Comparison of ENCODE assay signal across 17 cellular contexts in the genomic region with DNA sequence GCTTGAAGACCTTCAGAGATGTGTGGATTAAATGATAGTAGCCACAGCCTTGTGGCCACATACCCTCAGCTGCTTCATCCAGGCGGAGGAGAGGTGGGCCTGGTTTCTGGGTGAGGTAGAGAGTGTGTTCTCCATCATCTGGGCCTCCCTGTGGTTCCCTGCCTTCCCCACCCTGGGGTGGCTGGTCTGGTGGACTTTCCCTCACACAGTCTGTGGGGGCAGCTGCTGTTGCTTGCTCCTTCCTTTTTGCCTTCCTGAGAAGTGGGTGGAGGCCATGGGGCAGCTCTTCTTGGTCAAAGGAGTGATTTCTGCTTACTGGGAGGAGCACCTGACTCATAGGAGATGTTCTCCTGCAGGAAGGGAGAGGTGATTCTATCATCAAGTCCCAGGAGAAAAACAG.
DNase-seq lines count a peak whose midpoint lies in the region; ATAC-seq and TF ChIP-seq lines count a peak whose summit lies in the region.
"Had no signal": no experiment of that assay in that cellular context is flagged by ENCODE, and none has a peak within 500 bp of the region (broad histone marks: within the 10 kb centered on the region; RNA-seq: fewer than 3 reads in every experiment).

No MANE protein-coding gene starts in this region.

- CTCF ChIA-PET in activated CD4-positive, alpha-beta T cell treated with anti-CD3 and anti-CD28 coated beads, Interleukin-2, amount 10 ng/mL, durations not matched to agents 7 days and 5 days (lab: Charles Lee): interaction anchor here (0.6 to 1.3 kb wide), 2 partner anchors 9 to 1590 kb away, joined by 3 read pairs; no protein-coding TSS in a partner anchor

- H3K4me3 Mint-ChIP-seq in activated CD4-positive, alpha-beta T cell treated with anti-CD3 and anti-CD28 coated beads, Interleukin-2, amount 10 ng/mL, durations not matched to agents 7 days and 5 days: no peak overlapping the region
- H3K4me3 Mint-ChIP-seq: activated naive CD4-positive, alpha-beta T cell treated with anti-CD3 and anti-CD28 coated beads, Interleukin-2, amount 10 ng/mL, durations not matched to agents 7 days and 5 days; IgD-negative memory B cell had no signal

- no peaks in the 10 kb centered on the region for H3K36me3 ChIP-seq in sigmoid colon
- H3K36me3 ChIP-seq: HAP-1, SJCRH30 had no signal

- no peaks in the 10 kb centered on the region for H3K9me3 ChIP-seq in sigmoid colon
- H3K9me3 ChIP-seq: body of pancreas, HAP-1, SJCRH30 had no signal

- DNase-seq in sigmoid colon (no peak), activated gamma-delta T cell treated with Interleukin-2 at 50 U/mL for 16 hours (no peak), superior temporal gyrus (ENCODE audit: extremely low spot score) (no peak)
- DNase-seq in activated CD4-positive, alpha-beta T cell treated with anti-CD3 and anti-CD28 coated beads, Interleukin-2, amount 10 ng/mL, durations not matched to agents 7 days and 5 days: no peak
- DNase-seq: activated naive CD4-positive, alpha-beta T cell treated with anti-CD3 and anti-CD28 coated beads, Interleukin-2, amount 10 ng/mL, durations not matched to agents 7 days and 5 days; AML-193; body of pancreas; NCI-H2029; NCI-H524; posterior cingulate gyrus; SJCRH30 had no signal

- H3K9me3 Mint-ChIP-seq in activated CD4-positive, alpha-beta T cell treated with anti-CD3 and anti-CD28 coated beads, Interleukin-2, amount 10 ng/mL, durations not matched to agents 7 days and 5 days: no peaks in the 10 kb centered on the region
- H3K9me3 Mint-ChIP-seq: activated naive CD4-positive, alpha-beta T cell treated with anti-CD3 and anti-CD28 coated beads, Interleukin-2, amount 10 ng/mL, durations not matched to agents 7 days and 5 days had no signal

- peak; percentile 48 for ATAC-seq in GM18868 (IDR thresholded peaks at IDR 0.05; ENCODE audit: unreplicated experiment)
- peak; percentile 46 for ATAC-seq in HG02884 (IDR thresholded peaks at IDR 0.05; ENCODE audit: unreplicated experiment)
- peak; percentile 7 for ATAC-seq in esophagus mucosa
- ATAC-seq: activated CD4-positive, CD25-positive, alpha-beta regulatory T cell treated with anti-CD3 and anti-CD28 coated beads, Interleukin-2, amount 50 U/mL, for 24 hours; body of pancreas had no signal

- no peaks in the 10 kb centered on the region for H3K27me3 ChIP-seq in sigmoid colon
- H3K27me3 ChIP-seq: body of pancreas, SJCRH30 had no signal

- no peaks in the 10 kb centered on the region for H3K36me3 Mint-ChIP-seq in activated CD4-positive, alpha-beta T cell treated with anti-CD3 and anti-CD28 coated beads, Interleukin-2, amount 10 ng/mL, durations not matched to agents 7 days and 5 days (ENCODE audit: low read depth)
- H3K36me3 Mint-ChIP-seq: activated naive CD4-positive, alpha-beta T cell treated with anti-CD3 and anti-CD28 coated beads, Interleukin-2, amount 10 ng/mL, durations not matched to agents 7 days and 5 days; IgD-negative memory B cell had no signal

- WGBS in sigmoid colon, 2 donors: 88 to 94% methylated on average over 1 of the region's 1 CpG

- no peaks in the 10 kb centered on the region for H3K27me3 Mint-ChIP-seq in activated CD4-positive, alpha-beta T cell treated with anti-CD3 and anti-CD28 coated beads, Interleukin-2, amount 10 ng/mL, durations not matched to agents 7 days and 5 days
- H3K27me3 Mint-ChIP-seq: activated naive CD4-positive, alpha-beta T cell treated with anti-CD3 and anti-CD28 coated beads, Interleukin-2, amount 10 ng/mL, durations not matched to agents 7 days and 5 days; IgD-negative memory B cell had no signal

- intact Hi-C loops in sigmoid colon (cut with DNase I): loop anchor here (1.0 kb wide), 1 partner anchor 9 kb away; no protein-coding TSS in a partner anchor

- peak overlapping the region; percentile 80 to 97 (median 86) for H3K27ac ChIP-seq in sigmoid colon
- H3K27ac ChIP-seq: body of pancreas, SJCRH30 had no signal

- H3K4me1 Mint-ChIP-seq in activated CD4-positive, alpha-beta T cell treated with anti-CD3 and anti-CD28 coated beads, Interleukin-2, amount 10 ng/mL, durations not matched to agents 7 days and 5 days: no peaks in the 10 kb centered on the region
- H3K4me1 Mint-ChIP-seq: activated naive CD4-positive, alpha-beta T cell treated with anti-CD3 and anti-CD28 coated beads, Interleukin-2, amount 10 ng/mL, durations not matched to agents 7 days and 5 days had no signal

- POLR2A ChIA-PET in activated CD4-positive, alpha-beta T cell treated with anti-CD3 and anti-CD28 coated beads, Interleukin-2, amount 10 ng/mL, durations not matched to agents 7 days and 5 days (lab: Charles Lee): no interaction called here

- H3K4me1 ChIP-seq in sigmoid colon: peaks cover 0 to 86% (median 73%) of the 10 kb centered on the region in 4 donors

- no peak overlapping the region for H3K4me3 ChIP-seq in sigmoid colon
- H3K4me3 ChIP-seq: body of pancreas, HAP-1, SJCRH30 had no signal

- TF ChIP-seq CTCF in sigmoid colon (IDR thresholded peaks at IDR 0.05): no peak

- TF ChIP-seq EP300 in sigmoid colon (IDR thresholded peaks at IDR 0.05): no peak

- H3K27ac Mint-ChIP-seq in activated CD4-positive, alpha-beta T cell treated with anti-CD3 and anti-CD28 coated beads, Interleukin-2, amount 10 ng/mL, durations not matched to agents 7 days and 5 days: no peak overlapping the region
- H3K27ac Mint-ChIP-seq: activated naive CD4-positive, alpha-beta T cell treated with anti-CD3 and anti-CD28 coated beads, Interleukin-2, amount 10 ng/mL, durations not matched to agents 7 days and 5 days had no signal

- no peak for TF ChIP-seq POLR2A in sigmoid colon (IDR thresholded peaks at IDR 0.05)
